Comparison of ENCODE assay signal across 9 cellular contexts in the genomic region with DNA sequence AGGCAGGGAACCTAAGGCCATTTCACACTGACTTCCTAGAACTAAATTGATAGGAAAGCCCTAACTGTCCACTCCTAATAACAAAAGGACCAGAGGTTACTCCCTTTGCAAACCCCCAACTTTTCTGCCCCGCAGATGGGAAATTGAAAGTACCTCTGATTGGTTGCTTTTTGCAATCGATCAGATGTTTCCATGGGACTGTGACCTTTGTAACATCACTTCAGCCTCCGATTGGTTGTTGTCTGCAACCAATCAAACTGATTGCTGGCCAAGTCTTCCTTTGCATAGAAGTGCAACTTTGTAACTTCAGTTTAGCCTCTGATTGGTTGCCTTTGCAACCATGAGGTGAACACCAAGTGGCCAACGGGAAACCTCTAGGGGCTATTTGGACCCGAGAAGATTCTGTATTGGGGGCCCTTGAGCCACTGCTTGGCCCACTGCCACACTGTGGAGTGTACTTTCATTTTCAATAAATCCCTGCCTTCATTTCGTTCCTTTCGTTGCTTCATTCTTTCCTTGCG. TPM values are rescaled to one million over a fixed set of nuclear protein-coding genes. Genes with fewer than 3 reads are reported as not detected.
DNase-seq lines count a peak whose midpoint lies in the region; ATAC-seq and TF ChIP-seq lines count a peak whose summit lies in the region.
"Had no signal": no experiment of that assay in that cellular context is flagged by ENCODE, and none has a peak within 500 bp of the region (broad histone marks: within the 10 kb centered on the region; RNA-seq: fewer than 3 reads in every experiment).

No MANE protein-coding gene starts in this region.

- H3F3A ChIP-seq in PC-9 (ENCODE audit: insufficient read depth, low read depth): peaks cover 17% of the 10 kb centered on the region

- H3K4me3 ChIP-seq in PC-9 (peak overlapping the region; percentile 71), fibroblast of villous mesenchyme (ENCODE audit: low read depth, low read length) (peak overlapping the region; percentile 58), thoracic aorta (peak overlapping the region; percentile 47)

- H3K27me3 ChIP-seq in PC-9 (ENCODE audit: insufficient read depth, low read depth): no peaks in the 10 kb centered on the region
- H3K27me3 ChIP-seq in thoracic aorta (replicated peaks; ENCODE audit: insufficient read depth): no peaks in the 10 kb centered on the region

- peak overlapping the region; percentile 95 for H3K4me2 ChIP-seq in PC-9

- H3K4me1 ChIP-seq in PC-9 (replicated peaks; ENCODE audit: insufficient read depth): no peaks in the 10 kb centered on the region
- H3K4me1 ChIP-seq in thoracic aorta (ENCODE audit: control insufficient read depth in 1 of 2, low read depth in 2 of 2): no peaks in the 10 kb centered on the region

- POLR2A ChIA-PET in PC-9 (lab: Charles Lee; ENCODE audit: unreplicated experiment): no interaction called here

- TF ChIP-seq CTCF in PC-9 (conservative IDR thresholded peaks at IDR 0.05) (no peak), fibroblast of villous mesenchyme (IDR thresholded peaks at IDR 0.05; ENCODE audit: insufficient read depth, low read depth, low read length) (no peak), thoracic aorta (IDR thresholded peaks at IDR 0.05) (no peak)

- BruUV-seq in PC-9 (replicated peaks; lab: Mats Ljungman, UMichigan): no TSS peak

- H3K27ac ChIP-seq in PC-9: peak overlapping the region; percentile 44
- no peak overlapping the region for H3K27ac ChIP-seq in thoracic aorta

- H2AFZ ChIP-seq in PC-9: peak overlapping the region; percentile 87

- DNase-seq in activated CD8-positive, alpha-beta memory T cell treated with anti-CD3 and anti-CD28 coated beads for 24 hours: peak; percentile 50
- DNase-seq in activated CD8-positive, alpha-beta memory T cell treated with anti-CD3 and anti-CD28 coated beads, Interleukin-2, amount 50 U/mL, for 48 hours: no peak
- DNase-seq in PC-9: peak; percentile 45 to 79
- peak; percentile 83 for DNase-seq in fibroblast of villous mesenchyme (ENCODE audit: low read depth)
- DNase-seq in thoracic aorta (ENCODE audit: low spot score): no peak
- DNase-seq in epidermal melanocyte (ENCODE audit: insufficient read length, low spot score): no peak
- DNase-seq: naive B cell had no signal

- intact Hi-C loops in PC-9 (cut with micrococcal nuclease; ENCODE audit: unreplicated experiment): no loop called here

- ATAC-seq in thoracic aorta (ENCODE audit: insufficient number of reproducible peaks, low FRiP score, low read depth) (no peak), HG03460 (IDR thresholded peaks at IDR 0.05; ENCODE audit: unreplicated experiment) (no peak), HG03457 (IDR thresholded peaks at IDR 0.05; ENCODE audit: unreplicated experiment) (no peak)

- H3K9me3 ChIP-seq in PC-9 (ENCODE audit: insufficient read depth, low read depth) (no peaks in the 10 kb centered on the region), thoracic aorta (no peaks in the 10 kb centered on the region)

- no peaks in the 10 kb centered on the region for H4K20me1 ChIP-seq in PC-9 (ENCODE audit: insufficient read depth)

- no peaks in the 10 kb centered on the region for H3K36me3 ChIP-seq in PC-9 (ENCODE audit: low read depth)
- H3K36me3 ChIP-seq in thoracic aorta: no peaks in the 10 kb centered on the region

- no peaks in the 10 kb centered on the region for H3K79me2 ChIP-seq in PC-9 (ENCODE audit: low read depth)

- no peaks in the 10 kb centered on the region for H3K9me2 ChIP-seq in PC-9 (ENCODE audit: insufficient read depth)

- CTCF ChIA-PET in PC-9 (lab: Charles Lee): no interaction called here

RNA-seq across cellular contexts. Expression of gene KNL1, which starts 11.3 kb away (rescaled TPM):
- total RNA-seq in PC-9 (2021) (16.2 and 27.5 TPM in 2 replicates), fibroblast of villous mesenchyme (12.9 and 22.9 TPM in 2 replicates), thoracic aorta (10 to 100 TPM in 1 of 2 donors, under 1 TPM in 1; 0.27 to 11.4 TPM)

RNA-seq across cellular contexts. Expression of gene RPUSD2, which starts 13.7 kb away (rescaled TPM):
- 14.0 and 17.1 TPM in 2 replicates for total RNA-seq in PC-9 (2021)
- 11.2 and 11.9 TPM in 2 replicates for total RNA-seq in fibroblast of villous mesenchyme
- total RNA-seq in thoracic aorta: 1 to 10 TPM; 9.6 to 9.8 TPM

RNA-seq across cellular contexts. Expression of gene CCDC32, which starts 17.9 kb away (rescaled TPM):
- total RNA-seq in PC-9 (2021): 19.5 and 22.2 TPM in 2 replicates
- total RNA-seq in fibroblast of villous mesenchyme: 11.9 and 20.7 TPM in 2 replicates
- total RNA-seq in thoracic aorta: 10 to 100 TPM; 15.8 to 53.1 TPM

Comparison
In these comparisons a context has a peak if more than half of its experiments do, and no peak if none do; other contexts are left out.
1. DNase-seq: peak in activated CD8-positive, alpha-beta memory T cell treated with anti-CD3 and anti-CD28 coated beads for 24 hours (single experiment), PC-9 (2 of 2) and fibroblast of villous mesenchyme (single experiment); none in activated CD8-positive, alpha-beta memory T cell treated with anti-CD3 and anti-CD28 coated beads, Interleukin-2, amount 50 U/mL, for 48 hours (single experiment), thoracic aorta (single experiment) and epidermal melanocyte (single experiment).
2. Peak in every context shown above with its lines, with median percentiles within 50 percentile points of each other: H3K4me3 ChIP-seq.